In the genomic region with DNA sequence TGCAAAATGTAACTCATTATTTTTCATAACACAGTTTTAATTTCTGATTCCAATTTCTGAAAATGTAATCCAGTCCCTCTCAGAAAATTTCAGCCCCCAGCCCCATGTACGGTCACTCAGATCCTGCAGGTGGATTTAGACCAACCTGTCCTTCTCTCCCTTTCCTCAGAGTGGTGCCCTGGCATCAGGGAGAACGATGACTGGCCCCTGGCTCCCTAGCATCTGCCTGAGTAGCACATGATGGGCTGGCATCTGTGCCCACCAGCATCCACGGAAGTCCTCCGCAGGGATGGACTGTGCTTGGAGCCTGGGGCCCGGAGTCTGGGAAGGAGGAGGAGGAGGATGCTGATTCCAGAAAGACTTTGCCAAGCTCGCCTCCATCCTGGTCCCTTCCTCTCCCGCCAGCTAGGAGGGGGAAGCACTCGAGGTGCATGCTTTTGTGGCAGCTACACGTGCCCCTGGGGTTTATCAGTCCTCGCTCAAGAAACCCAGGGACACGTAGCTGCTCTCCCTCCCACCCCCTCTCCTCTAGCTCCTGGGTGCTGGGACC, we compare ENCODE assay signal across 13 cellular contexts. TPM values are rescaled to one million over a fixed set of nuclear protein-coding genes. Genes with fewer than 3 reads are reported as not detected.
DNase-seq lines count a peak whose midpoint lies in the region; ATAC-seq and TF ChIP-seq lines count a peak whose summit lies in the region.
"Had no signal": no experiment of that assay in that cellular context is flagged by ENCODE, and none has a peak within 500 bp of the region (broad histone marks: within the 10 kb centered on the region; RNA-seq: fewer than 3 reads in every experiment).

No MANE protein-coding gene starts in this region.

- no peak overlapping the region for H3K4me3 ChIP-seq in H7 (ENCODE audit: insufficient read depth, low read depth, low read length)
- H3K4me3 ChIP-seq in PC-3 (ENCODE audit: low read length): no peak overlapping the region
- no peak overlapping the region for H3K4me3 ChIP-seq in gastrocnemius medialis
- H3K4me3 ChIP-seq: adrenal gland, uterus had no signal

- H4K20me1 ChIP-seq in PC-3 (ENCODE audit: low read length): no peaks in the 10 kb centered on the region

- H3K4me1 ChIP-seq in PC-3 (ENCODE audit: insufficient read depth, low read length) (no peaks in the 10 kb centered on the region), gastrocnemius medialis (no peaks in the 10 kb centered on the region)
- H3K4me1 ChIP-seq: adrenal gland, uterus had no signal

- no peak for TF ChIP-seq POLR2A in gastrocnemius medialis (IDR thresholded peaks at IDR 0.05)

- CTCF ChIA-PET in PC-3 (lab: Charles Lee): no interaction called here

- H3K27ac ChIP-seq in PC-3 (ENCODE audit: low read length) (no peak overlapping the region), gastrocnemius medialis (no peak overlapping the region)
- H3K27ac ChIP-seq: adrenal gland, uterus had no signal

- H3K27me3 ChIP-seq in H7 (ENCODE audit: control insufficient read depth, insufficient read depth, low read length) (no peaks in the 10 kb centered on the region), PC-3 (ENCODE audit: low read length) (no peaks in the 10 kb centered on the region), gastrocnemius medialis (no peaks in the 10 kb centered on the region)
- H3K27me3 ChIP-seq: adrenal gland had no signal

- no peak overlapping the region for H2AFZ ChIP-seq in PC-3 (ENCODE audit: low read length)

- H3K36me3 ChIP-seq in H7 (replicated peaks; ENCODE audit: control insufficient read depth, insufficient read depth, low read length): no peaks in the 10 kb centered on the region
- no peaks in the 10 kb centered on the region for H3K36me3 ChIP-seq in PC-3 (ENCODE audit: low read depth, low read length)
- H3K36me3 ChIP-seq in gastrocnemius medialis: no peaks in the 10 kb centered on the region
- H3K36me3 ChIP-seq: adrenal gland, uterus had no signal

- peak; percentile 44 for DNase-seq in NCI-H748 (lab: John Stamatoyannopoulos, UW; ENCODE audit: unreplicated experiment)
- DNase-seq in NCI-H748 treated with DMSO at 0.1 percent for 48 hours (lab: John Stamatoyannopoulos, UW): no peak
- DNase-seq in H7: peak; percentile 57
- peak; percentile 7 for DNase-seq in PC-3
- DNase-seq in left lobe of liver (ENCODE audit: low spot score): no peak
- no peak for DNase-seq in gastrocnemius medialis
- DNase-seq in HCEC 1CT: no peak
- DNase-seq: activated CD4-positive, alpha-beta T cell treated with anti-CD3 and anti-CD28 coated beads, Interleukin-2, amount 50 U/mL, for 4 hours; adrenal gland; occipital lobe; T-helper 2 cell; uterus had no signal

- POLR2A ChIA-PET in PC-3 (lab: Charles Lee; ENCODE audit: unreplicated experiment): no interaction called here

- H3K9ac ChIP-seq in PC-3 (ENCODE audit: low read length): no peak overlapping the region

- ATAC-seq in PC-3 (peak; percentile 75), left lobe of liver (peak; percentile 51), gastrocnemius medialis (no peak), HG03095 (IDR thresholded peaks at IDR 0.05; ENCODE audit: unreplicated experiment) (no peak)

- no peaks in the 10 kb centered on the region for H3F3A ChIP-seq in PC-3 (ENCODE audit: low read length, unreplicated experiment)

- H3K9me2 ChIP-seq in PC-3 (replicated peaks; ENCODE audit: low read length): no peaks in the 10 kb centered on the region

- intact Hi-C loops in PC-3 (cut with micrococcal nuclease) (no loop called here), gastrocnemius medialis (cut with DNase I; ENCODE audit: low total_unique reads) (no loop called here)

- in situ Hi-C loops in gastrocnemius medialis (cut with MboI; ENCODE audit: low sequenced_read_pairs in 4 of 4): loop anchor here in 3 of 4 donors (5.0 to 25.0 kb wide), 3 partner anchors 321 to 1209 kb away; no protein-coding TSS in a partner anchor

- BruUV-seq in PC-3 (replicated peaks; lab: Mats Ljungman, UMichigan): no TSS peak

- no peak overlapping the region for H3K4me2 ChIP-seq in PC-3 (ENCODE audit: low read length)

- H3K9me3 ChIP-seq in PC-3 (ENCODE audit: low read length) (no peaks in the 10 kb centered on the region), gastrocnemius medialis (no peaks in the 10 kb centered on the region)
- H3K9me3 ChIP-seq: adrenal gland, uterus had no signal

- no peaks in the 10 kb centered on the region for H3K79me2 ChIP-seq in PC-3 (ENCODE audit: low read length)

- TF ChIP-seq CTCF in PC-3 (conservative IDR thresholded peaks at IDR 0.05; ENCODE audit: low read depth, low read length) (peak; percentile 25), gastrocnemius medialis (IDR thresholded peaks at IDR 0.05 in 4 of 5, conservative IDR thresholded peaks at IDR 0.05 in 1 of 5) (no peak)

RNA-seq across cellular contexts. Expression of a gene that starts 54.4 kb away (rescaled TPM):
- 25.5 and 27.5 TPM in 2 replicates for total RNA-seq in H7 (2014; rRNA removed; shearing (Covaris generic))
- 27.1 and 31.5 TPM in 2 replicates for total RNA-seq in PC-3 (2014; rRNA removed)
- 16.4 TPM for total RNA-seq in left lobe of liver
- 10 to 100 TPM; 19.6 to 36.3 (median 26.0) TPM for total RNA-seq in gastrocnemius medialis

Comparison
In these comparisons a context has a peak if more than half of its experiments do, and no peak if none do; other contexts are left out.
1. DNase-seq: peak in NCI-H748 (single experiment), H7 (single experiment) and PC-3 (single experiment); none in NCI-H748 treated with DMSO at 0.1 percent for 48 hours (single experiment), left lobe of liver (single experiment), gastrocnemius medialis (0 of 2) and HCEC 1CT (single experiment).
2. ATAC-seq: peak in PC-3 (single experiment) and left lobe of liver (single experiment); none in gastrocnemius medialis (0 of 2) and HG03095 (single experiment).